ENCODE assay signal across 8 cellular contexts in genomic region chr11:32583451-32584271, GRCh38. TPM values are rescaled to one million over a fixed set of nuclear protein-coding genes. Genes with fewer than 3 reads are reported as not detected.
A peak's percentile ranks its signal among the peaks of the same experiment; 100 is the strongest.
DNase-seq lines count a peak whose midpoint lies in the region; ATAC-seq and TF ChIP-seq lines count a peak whose summit lies in the region.

TSS of gene EIF3M (plus strand) at chr11:32583831. CDS start at chr11:32583888, 57 bp downstream.

- H3K27ac ChIP-seq in C4-2B = peak within 1 kb of the TSS; percentile 95
- H3K27ac ChIP-seq in liver (ENCODE audit: low read depth in 1 of 2, low read length in 2 of 2) = peak within 1 kb of the TSS; percentile 51 to 64

- peak within 1 kb of the TSS; percentile 69 to 98 (median 91) for H3K4me3 ChIP-seq in liver (ENCODE audit: low read depth in 1 of 3, low read length in 3 of 3)

- TF ChIP-seq CTCF in C4-2B (conservative IDR thresholded peaks at IDR 0.05) (no peak), liver (IDR thresholded peaks at IDR 0.05; ENCODE audit: low read depth, low read length, missing input control) (no peak)

- under 1% methylated on average over 70 of the region's 70 CpGs for WGBS in liver

- H3K4me1 ChIP-seq in liver (ENCODE audit: control insufficient read depth in 4 of 4, insufficient read depth in 4 of 4, low read length in 3 of 4) = peaks cover 0 to 16% (median 15%) of the 10 kb centered on the region in 4 donors

- no peaks in the 10 kb centered on the region for H3K9me3 ChIP-seq in liver (ENCODE audit: control insufficient read depth in 4 of 4, low read length in 3 of 4)

- TF ChIP-seq RAD21 in liver (IDR thresholded peaks at IDR 0.05) = no peak

- H3K27me3 ChIP-seq in liver (ENCODE audit: control insufficient read depth in 4 of 4, insufficient read depth in 4 of 4, low read length in 3 of 4) = no peaks in the 10 kb centered on the region

- DNase-seq in NCI-H774 (lab: John Stamatoyannopoulos, UW) (peak; percentile 93), dermis microvascular lymphatic vessel endothelial cell (ENCODE audit: low read depth in 2 of 2) (peak; percentile 92 to 98)
- DNase-seq in activated CD4-positive, alpha-beta T cell treated with anti-CD3 and anti-CD28 coated beads, Interleukin-2, amount 50 U/mL, for 4 hours = peak; percentile 93 to 95
- peak; percentile 97 for DNase-seq in stimulated activated CD4-positive, alpha-beta T cell treated with anti-CD3 and anti-CD28 coated beads, Interleukin-4, amount 100 ng/mL, for 24 hours

- ATAC-seq in GM19395 (IDR thresholded peaks at IDR 0.05; ENCODE audit: unreplicated experiment) = peak; percentile 98
- ATAC-seq in HG03565 (IDR thresholded peaks at IDR 0.05; ENCODE audit: unreplicated experiment) = peak; percentile 96

- peak within 1 kb of the TSS; percentile 48 to 58 for H3K9ac ChIP-seq in liver (ENCODE audit: low read depth in 1 of 2, low read length in 2 of 2)

- peaks cover 0 to 3% (median 2%) of the 10 kb centered on the region in 4 donors for H3K36me3 ChIP-seq in liver (ENCODE audit: control insufficient read depth in 4 of 4, insufficient read depth in 3 of 4, low read depth in 1 of 4, low read length in 3 of 4)

TF ChIP-seq in liver, 16 proteins besides CTCF, POLR2A, EP300 and RAD21:
- TF ChIP-seq HNF4A (conservative IDR thresholded peaks at IDR 0.05) (no peak), SP1 (IDR thresholded peaks at IDR 0.05) (peak; percentile 75), ATF3 (IDR thresholded peaks at IDR 0.05) (no peak), JUND (IDR thresholded peaks at IDR 0.05) (no peak), ZBTB33 (IDR thresholded peaks at IDR 0.05) (peak; percentile 64), TAF1 (conservative IDR thresholded peaks at IDR 0.05) (peak; percentile 17), HNF4G (IDR thresholded peaks at IDR 0.05) (no peak), FOXA1 (IDR thresholded peaks at IDR 0.05) (no peak), FOXA2 (IDR thresholded peaks at IDR 0.05) (no peak), EGR1 (IDR thresholded peaks at IDR 0.05; ENCODE audit: low read depth in 2 of 2) (no peak), YY1 (IDR thresholded peaks at IDR 0.05) (peak; percentile 63), NR2F2 (IDR thresholded peaks at IDR 0.05) (no peak), RXRA (IDR thresholded peaks at IDR 0.05) (no peak), GABPA (IDR thresholded peaks at IDR 0.05 in 1 of 2, conservative IDR thresholded peaks at IDR 0.05 in 1 of 2) (peak; percentile 92 to 98)
- TF ChIP-seq, protein P1, sequence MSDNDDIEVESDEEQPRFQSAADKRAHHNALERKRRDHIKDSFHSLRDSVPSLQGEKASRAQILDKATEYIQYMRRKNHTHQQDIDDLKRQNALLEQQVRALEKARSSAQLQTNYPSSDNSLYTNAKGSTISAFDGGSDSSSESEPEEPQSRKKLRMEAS (IDR thresholded peaks at IDR 0.05) = peak; percentile 58
- TF ChIP-seq, protein P2, sequence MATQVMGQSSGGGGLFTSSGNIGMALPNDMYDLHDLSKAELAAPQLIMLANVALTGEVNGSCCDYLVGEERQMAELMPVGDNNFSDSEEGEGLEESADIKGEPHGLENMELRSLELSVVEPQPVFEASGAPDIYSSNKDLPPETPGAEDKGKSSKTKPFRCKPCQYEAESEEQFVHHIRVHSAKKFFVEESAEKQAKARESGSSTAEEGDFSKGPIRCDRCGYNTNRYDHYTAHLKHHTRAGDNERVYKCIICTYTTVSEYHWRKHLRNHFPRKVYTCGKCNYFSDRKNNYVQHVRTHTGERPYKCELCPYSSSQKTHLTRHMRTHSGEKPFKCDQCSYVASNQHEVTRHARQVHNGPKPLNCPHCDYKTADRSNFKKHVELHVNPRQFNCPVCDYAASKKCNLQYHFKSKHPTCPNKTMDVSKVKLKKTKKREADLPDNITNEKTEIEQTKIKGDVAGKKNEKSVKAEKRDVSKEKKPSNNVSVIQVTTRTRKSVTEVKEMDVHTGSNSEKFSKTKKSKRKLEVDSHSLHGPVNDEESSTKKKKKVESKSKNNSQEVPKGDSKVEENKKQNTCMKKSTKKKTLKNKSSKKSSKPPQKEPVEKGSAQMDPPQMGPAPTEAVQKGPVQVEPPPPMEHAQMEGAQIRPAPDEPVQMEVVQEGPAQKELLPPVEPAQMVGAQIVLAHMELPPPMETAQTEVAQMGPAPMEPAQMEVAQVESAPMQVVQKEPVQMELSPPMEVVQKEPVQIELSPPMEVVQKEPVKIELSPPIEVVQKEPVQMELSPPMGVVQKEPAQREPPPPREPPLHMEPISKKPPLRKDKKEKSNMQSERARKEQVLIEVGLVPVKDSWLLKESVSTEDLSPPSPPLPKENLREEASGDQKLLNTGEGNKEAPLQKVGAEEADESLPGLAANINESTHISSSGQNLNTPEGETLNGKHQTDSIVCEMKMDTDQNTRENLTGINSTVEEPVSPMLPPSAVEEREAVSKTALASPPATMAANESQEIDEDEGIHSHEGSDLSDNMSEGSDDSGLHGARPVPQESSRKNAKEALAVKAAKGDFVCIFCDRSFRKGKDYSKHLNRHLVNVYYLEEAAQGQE (IDR thresholded peaks at IDR 0.05) = no peak

RNA-seq across cellular contexts. Expression of gene EIF3M, which starts in this region (rescaled TPM):
- total RNA-seq in dermis microvascular lymphatic vessel endothelial cell (228 and 281 TPM in 2 replicates), liver (100 to 1,000 TPM; 139 to 223 TPM)
- 100 to 1,000 TPM; 115 to 145 TPM for polyA plus RNA-seq in liver

Comparison
In these comparisons a context has a peak if more than half of its experiments do, and no peak if none do; other contexts are left out.
1. Peak in every context shown above with its lines: DNase-seq, ATAC-seq, H3K4me3 ChIP-seq and H3K27ac ChIP-seq.